Comparison of ENCODE assay signal across 1 cellular context in genomic region chr4:161869511-161869910, GRCh38.
TF ChIP-seq lines count a peak whose summit lies in the region.

No MANE protein-coding gene starts in this region.

TF ChIP-seq in GM12878, 131 proteins besides CTCF, POLR2A, EP300 and RAD21 (continued from another document):
- TF ChIP-seq E4F1 (IDR thresholded peaks at IDR 0.05; ENCODE audit: borderline replicate concordance, partially characterized antibody) (no peak), BHLHE40 (IDR thresholded peaks at IDR 0.05; ENCODE audit: borderline replicate concordance in 1 of 2, low read depth in 2 of 2, low read length in 1 of 2) (no peak), IRF3 (IDR thresholded peaks at IDR 0.05) (no peak), ZNF592 (IDR thresholded peaks at IDR 0.05) (no peak), NRF1 (conservative IDR thresholded peaks at IDR 0.05; ENCODE audit: low read depth, low read length) (no peak), NFIC (IDR thresholded peaks at IDR 0.05; ENCODE audit: low read depth, low read length) (no peak), ZNF622 (IDR thresholded peaks at IDR 0.05) (no peak), PML (IDR thresholded peaks at IDR 0.05; ENCODE audit: low read length) (no peak), PAX5 (IDR thresholded peaks at IDR 0.05; ENCODE audit: borderline replicate concordance, low read depth, low read length) (no peak), E2F4 (IDR thresholded peaks at IDR 0.05; ENCODE audit: low read depth, low read length) (no peak), MTA2 (IDR thresholded peaks at IDR 0.05; ENCODE audit: low read depth) (no peak), CREB1 (IDR thresholded peaks at IDR 0.05; ENCODE audit: low read depth) (no peak)
